Comparison of ENCODE assay signal across 18 cellular contexts in genomic region chr9:33040792-33041458, GRCh38. TPM values are rescaled to one million over a fixed set of nuclear protein-coding genes. Genes with fewer than 3 reads are reported as not detected.
DNase-seq lines count a peak whose midpoint lies in the region; ATAC-seq and TF ChIP-seq lines count a peak whose summit lies in the region.
"Had no signal": no experiment of that assay in that cellular context is flagged by ENCODE, and none has a peak within 500 bp of the region (broad histone marks: within the 10 kb centered on the region; RNA-seq: fewer than 3 reads in every experiment).

No MANE protein-coding gene starts in this region.

- H3K18ac ChIP-seq in neuronal stem cell (ENCODE audit: low read length): no peak overlapping the region

- H3K27me3 Mint-ChIP-seq in activated naive CD8-positive, alpha-beta T cell: no peaks in the 10 kb centered on the region
- no peaks in the 10 kb centered on the region for H3K27me3 Mint-ChIP-seq in activated naive CD8-positive, alpha-beta T cell treated with anti-CD3 and anti-CD28 coated beads for 36 hours
- H3K27me3 Mint-ChIP-seq in activated CD4-positive, alpha-beta T cell treated with anti-CD3 and anti-CD28 coated beads, Interleukin-2, amount 10 ng/mL, durations not matched to agents 7 days and 5 days: no peaks in the 10 kb centered on the region

- no peak overlapping the region for H3K14ac ChIP-seq in neuronal stem cell (ENCODE audit: low read length)

- no peak for ATAC-seq in right lobe of liver
- ATAC-seq: PC-3 had no signal

- H3K9ac ChIP-seq in SK-N-MC (ENCODE audit: insufficient read length) (no peak overlapping the region), neuronal stem cell (ENCODE audit: low read depth, low read length, poor library complexity) (no peak overlapping the region)
- H3K9ac ChIP-seq: BLaER1 had no signal

- H3K27me3 ChIP-seq in right lobe of liver: no peaks in the 10 kb centered on the region
- no peaks in the 10 kb centered on the region for H3K27me3 ChIP-seq in neuronal stem cell (ENCODE audit: control insufficient read depth in 3 of 3, insufficient read depth in 3 of 3, low read depth in 1 of 3, low read length in 3 of 3)
- H3K27me3 ChIP-seq: BLaER1, MG63 had no signal

- no peak for DNase-seq in activated naive CD8-positive, alpha-beta T cell treated with anti-CD3 and anti-CD28 coated beads for 36 hours
- DNase-seq in SK-N-MC (ENCODE audit: low read depth, low spot score): no peak
- no peak for DNase-seq in right lobe of liver
- DNase-seq in posterior vena cava (ENCODE audit: low spot score): peak; percentile 75
- DNase-seq in neuronal stem cell (ENCODE audit: low spot score): no peak
- no peak for DNase-seq in activated CD4-positive, alpha-beta T cell treated with anti-CD3 and anti-CD28 coated beads, Interleukin-2, amount 10 ng/mL, durations not matched to agents 7 days and 5 days
- DNase-seq in NCI-H510A treated with DMSO at 0.1 percent for 48 hours (lab: John Stamatoyannopoulos, UW): no peak
- DNase-seq: CD8-positive, alpha-beta memory T cell; MG63; NCI-H1048; NCI-H1436; NCI-H1930; NCI-H226; NCI-H524 treated with DMSO at 0.1 percent for 48 hours; PC-3; RPMI8226 had no signal

- no peak overlapping the region for H3K23ac ChIP-seq in neuronal stem cell (ENCODE audit: low read depth, low read length, poor library complexity)

- no peak overlapping the region for H2BK5ac ChIP-seq in neuronal stem cell (ENCODE audit: low read length)

- TF ChIP-seq POLR2A in right lobe of liver (IDR thresholded peaks at IDR 0.05): no peak

- H2BK15ac ChIP-seq in neuronal stem cell (ENCODE audit: low read length): no peak overlapping the region

- no peaks in the 10 kb centered on the region for H3K9me3 ChIP-seq in SK-N-MC (ENCODE audit: low read depth, low read length)
- H3K9me3 ChIP-seq in right lobe of liver: no peaks in the 10 kb centered on the region
- H3K9me3 ChIP-seq in neuronal stem cell (replicated peaks in 1 of 2; ENCODE audit: control insufficient read depth in 2 of 2, insufficient read depth in 1 of 2, low read depth in 1 of 2, low read length in 2 of 2): no peaks in the 10 kb centered on the region
- H3K9me3 ChIP-seq: BLaER1, MG63 had no signal

- peaks cover 9% of the 10 kb centered on the region for H3K36me3 Mint-ChIP-seq in activated naive CD8-positive, alpha-beta T cell
- H3K36me3 Mint-ChIP-seq in activated naive CD8-positive, alpha-beta T cell treated with anti-CD3 and anti-CD28 coated beads for 36 hours: peaks cover 28% of the 10 kb centered on the region
- H3K36me3 Mint-ChIP-seq in activated CD4-positive, alpha-beta T cell treated with anti-CD3 and anti-CD28 coated beads, Interleukin-2, amount 10 ng/mL, durations not matched to agents 7 days and 5 days (ENCODE audit: low read depth): peaks cover 36% of the 10 kb centered on the region

- POLR2A ChIA-PET in activated CD4-positive, alpha-beta T cell treated with anti-CD3 and anti-CD28 coated beads, Interleukin-2, amount 10 ng/mL, durations not matched to agents 7 days and 5 days (lab: Charles Lee): interaction anchor here (1.2 kb wide), 1 partner anchor 16 kb away, joined by 3 read pairs; the partner anchor contains the start of gene DNAJA1

- H3K4me2 ChIP-seq in neuronal stem cell (ENCODE audit: insufficient read depth, low read length, poor library complexity, severe bottlenecking): no peak overlapping the region
- H3K4me2 ChIP-seq: BLaER1 had no signal

- H3K27ac Mint-ChIP-seq in activated naive CD8-positive, alpha-beta T cell: peak overlapping the region; percentile 16
- H3K27ac Mint-ChIP-seq in activated naive CD8-positive, alpha-beta T cell treated with anti-CD3 and anti-CD28 coated beads for 36 hours: no peak overlapping the region
- no peak overlapping the region for H3K27ac Mint-ChIP-seq in activated CD4-positive, alpha-beta T cell treated with anti-CD3 and anti-CD28 coated beads, Interleukin-2, amount 10 ng/mL, durations not matched to agents 7 days and 5 days

- peaks cover 45% of the 10 kb centered on the region for H3K36me3 ChIP-seq in SK-N-MC (ENCODE audit: insufficient read depth, low read length)
- peaks cover 0 to 45% (median 26%) of the 10 kb centered on the region in 4 donors for H3K36me3 ChIP-seq in right lobe of liver
- peaks cover 22 to 79% of the 10 kb centered on the region in 2 donors for H3K36me3 ChIP-seq in neuronal stem cell (replicated peaks in 1 of 2; ENCODE audit: control insufficient read depth in 2 of 2, insufficient read depth in 2 of 2, low read length in 2 of 2)

- H3K27ac ChIP-seq in SK-N-MC (peak overlapping the region; percentile 84; the same call in 1 of the 2 replicates), right lobe of liver (peak overlapping the region in 2 of 3 donors; percentile 34 to 96), neuronal stem cell (replicated peaks; ENCODE audit: low read length) (no peak overlapping the region)
- H3K27ac ChIP-seq: BLaER1 had no signal

- H2BK12ac ChIP-seq in neuronal stem cell (ENCODE audit: low read length): no peak overlapping the region

- no peaks in the 10 kb centered on the region for H3K79me1 ChIP-seq in neuronal stem cell (ENCODE audit: low read depth, low read length)

- H3K4me1 ChIP-seq in right lobe of liver: peaks cover 0 to 55% (median 17%) of the 10 kb centered on the region in 4 donors
- no peaks in the 10 kb centered on the region for H3K4me1 ChIP-seq in neuronal stem cell (ENCODE audit: control insufficient read depth in 2 of 2, insufficient read depth in 1 of 2, low read depth in 1 of 2, low read length in 2 of 2)

- no peak overlapping the region for H3K4ac ChIP-seq in neuronal stem cell (ENCODE audit: low read length)

- intact Hi-C loops in right lobe of liver (cut with DNase I): no loop called here
- intact Hi-C loops in posterior vena cava (cut with DNase I): no loop called here

- H4K91ac ChIP-seq in neuronal stem cell (ENCODE audit: low read depth, low read length, poor library complexity): no peak overlapping the region

- peaks cover 27% of the 10 kb centered on the region for H3K4me1 Mint-ChIP-seq in activated naive CD8-positive, alpha-beta T cell (ENCODE audit: low read depth)
- H3K4me1 Mint-ChIP-seq in activated naive CD8-positive, alpha-beta T cell treated with anti-CD3 and anti-CD28 coated beads for 36 hours: peaks cover 25% of the 10 kb centered on the region
- peaks cover 21% of the 10 kb centered on the region for H3K4me1 Mint-ChIP-seq in activated CD4-positive, alpha-beta T cell treated with anti-CD3 and anti-CD28 coated beads, Interleukin-2, amount 10 ng/mL, durations not matched to agents 7 days and 5 days

- H2AFZ ChIP-seq in neuronal stem cell (ENCODE audit: low read length): no peak overlapping the region

- H3K4me3 Mint-ChIP-seq in activated naive CD8-positive, alpha-beta T cell: no peak overlapping the region
- no peak overlapping the region for H3K4me3 Mint-ChIP-seq in activated naive CD8-positive, alpha-beta T cell treated with anti-CD3 and anti-CD28 coated beads for 36 hours
- H3K4me3 Mint-ChIP-seq in activated CD4-positive, alpha-beta T cell treated with anti-CD3 and anti-CD28 coated beads, Interleukin-2, amount 10 ng/mL, durations not matched to agents 7 days and 5 days: no peak overlapping the region

- H3K4me3 ChIP-seq in SK-N-MC: no peak overlapping the region
- no peak overlapping the region for H3K4me3 ChIP-seq in right lobe of liver
- H3K4me3 ChIP-seq in neuronal stem cell (ENCODE audit: low read length in 2 of 2): no peak overlapping the region
- H3K4me3 ChIP-seq: BLaER1, MG63 had no signal

- no peak overlapping the region for H2BK120ac ChIP-seq in neuronal stem cell (ENCODE audit: low read depth, low read length)

- CTCF ChIA-PET in activated CD4-positive, alpha-beta T cell treated with anti-CD3 and anti-CD28 coated beads, Interleukin-2, amount 10 ng/mL, durations not matched to agents 7 days and 5 days (lab: Charles Lee): interaction anchor here (0.7 to 1.3 kb wide), 4 partner anchors 12 to 212 kb away, joined by 3 to 4 read pairs (median 4); no protein-coding TSS in a partner anchor

- WGBS in right lobe of liver (ENCODE audit: insufficient coverage, low coverage, low lambda C conversion rate, missing lambda C conversion rate): 87% methylated on average over 8 of the region's 10 CpGs
- no CpG with 5 or more reads among the region's 10 CpGs for WGBS in neuronal stem cell (ENCODE audit: extremely low coverage in 2 of 2, insufficient read length in 2 of 2, insufficient replicate concordance in 1 of 2), 2 donors

- no peak for TF ChIP-seq CTCF in right lobe of liver (IDR thresholded peaks at IDR 0.05)

- no peak overlapping the region for H2AK5ac ChIP-seq in neuronal stem cell (ENCODE audit: low read depth, low read length)

- H4K8ac ChIP-seq in neuronal stem cell (ENCODE audit: low read depth, low read length): no peak overlapping the region

- no peaks in the 10 kb centered on the region for H3K9me3 Mint-ChIP-seq in activated naive CD8-positive, alpha-beta T cell (ENCODE audit: low read depth)
- H3K9me3 Mint-ChIP-seq in activated naive CD8-positive, alpha-beta T cell treated with anti-CD3 and anti-CD28 coated beads for 36 hours: no peaks in the 10 kb centered on the region
- H3K9me3 Mint-ChIP-seq in activated CD4-positive, alpha-beta T cell treated with anti-CD3 and anti-CD28 coated beads, Interleukin-2, amount 10 ng/mL, durations not matched to agents 7 days and 5 days: no peaks in the 10 kb centered on the region
- H3K9me3 Mint-ChIP-seq: CD8-positive, alpha-beta memory T cell had no signal

RNA-seq across cellular contexts. Expression of gene DNAJA1, which starts 15.9 kb away (rescaled TPM):
- total RNA-seq in activated naive CD8-positive, alpha-beta T cell treated with anti-CD3 and anti-CD28 coated beads for 36 hours: 100 to 1,000 TPM; 222 to 223 TPM
- total RNA-seq in right lobe of liver (100 to 1,000 TPM in 2 of 6 experiments, 10 to 100 TPM in 4; 60.1 to 130 (median 93.9) TPM), posterior vena cava (10 to 100 TPM; 71.8 to 83.1 TPM)
- polyA plus RNA-seq in neuronal stem cell (2013, experiment 1 of 2): 153 TPM
- polyA plus RNA-seq in neuronal stem cell (2013, experiment 2 of 2): 152 TPM
- total RNA-seq in activated CD4-positive, alpha-beta T cell treated with anti-CD3 and anti-CD28 coated beads, Interleukin-2, amount 10 ng/mL, durations not matched to agents 7 days and 5 days: 100 to 1,000 TPM; 159 to 180 TPM

RNA-seq across cellular contexts. Expression of gene SMU1, which starts 35.5 kb away (rescaled TPM):
- 10 to 100 TPM; 27.0 to 28.9 TPM for total RNA-seq in activated naive CD8-positive, alpha-beta T cell treated with anti-CD3 and anti-CD28 coated beads for 36 hours
- total RNA-seq in right lobe of liver (10 to 100 TPM in 2 of 6 experiments, 1 to 10 TPM in 4; 7.0 to 10.4 (median 8.5) TPM), posterior vena cava (10 to 100 TPM; 15.8 to 16.8 TPM)
- polyA plus RNA-seq in neuronal stem cell (2013, experiment 1 of 2): 14.0 TPM
- polyA plus RNA-seq in neuronal stem cell (2013, experiment 2 of 2): 14.7 TPM
- total RNA-seq in activated CD4-positive, alpha-beta T cell treated with anti-CD3 and anti-CD28 coated beads, Interleukin-2, amount 10 ng/mL, durations not matched to agents 7 days and 5 days: 10 to 100 TPM; 24.0 to 24.5 TPM

RNA-seq across cellular contexts. Expression of gene APTX, which starts 39.5 kb away (rescaled TPM):
- 10 to 100 TPM; 55.4 to 59.1 TPM for total RNA-seq in activated naive CD8-positive, alpha-beta T cell treated with anti-CD3 and anti-CD28 coated beads for 36 hours
- total RNA-seq in right lobe of liver (10 to 100 TPM; 11.4 to 23.2 (median 15.3) TPM), posterior vena cava (10 to 100 TPM; 20.2 to 20.9 TPM)
- 47.0 TPM for polyA plus RNA-seq in neuronal stem cell (2013, experiment 1 of 2)
- polyA plus RNA-seq in neuronal stem cell (2013, experiment 2 of 2): 49.5 TPM
- total RNA-seq in activated CD4-positive, alpha-beta T cell treated with anti-CD3 and anti-CD28 coated beads, Interleukin-2, amount 10 ng/mL, durations not matched to agents 7 days and 5 days: 10 to 100 TPM; 29.9 to 31.2 TPM
